Comparison of ENCODE assay signal across 24 cellular contexts in genomic region chr11:2744166-2744565, GRCh38. TPM values are rescaled to one million over a fixed set of nuclear protein-coding genes. Genes with fewer than 3 reads are reported as not detected.
DNase-seq lines count a peak whose midpoint lies in the region; ATAC-seq and TF ChIP-seq lines count a peak whose summit lies in the region.
"Had no signal": no experiment of that assay in that cellular context is flagged by ENCODE, and none has a peak within 500 bp of the region (broad histone marks: within the 10 kb centered on the region; RNA-seq: fewer than 3 reads in every experiment).

No MANE protein-coding gene starts in this region.

- H3K79me1 ChIP-seq in neuronal stem cell (ENCODE audit: low read depth, low read length): no peaks in the 10 kb centered on the region

- no peak for TF ChIP-seq CTCF in RWPE2 (IDR thresholded peaks at IDR 0.05; ENCODE audit: poor library complexity, severe bottlenecking)

- no peaks in the 10 kb centered on the region for H3K27me3 ChIP-seq in RWPE2 (ENCODE audit: insufficient read depth, poor library complexity, severe bottlenecking)
- H3K27me3 ChIP-seq in right cardiac atrium (ENCODE audit: control insufficient read depth, insufficient read depth): no peaks in the 10 kb centered on the region
- peaks cover 0 to 53% (median 0%) of the 10 kb centered on the region in 3 experiments for H3K27me3 ChIP-seq in neuronal stem cell (ENCODE audit: control insufficient read depth in 3 of 3, insufficient read depth in 3 of 3, low read depth in 1 of 3, low read length in 3 of 3)
- H3K27me3 ChIP-seq: ascending aorta, gastrocnemius medialis had no signal

- H2BK15ac ChIP-seq in neuronal stem cell (ENCODE audit: low read length): no peak overlapping the region

- H3K23ac ChIP-seq in neuronal stem cell (ENCODE audit: low read depth, low read length, poor library complexity): no peak overlapping the region

- no peak overlapping the region for H3K9ac ChIP-seq in neuronal stem cell (ENCODE audit: low read depth, low read length, poor library complexity)
- H3K9ac ChIP-seq: KMS-11 had no signal

- H4K91ac ChIP-seq in neuronal stem cell (ENCODE audit: low read depth, low read length, poor library complexity): no peak overlapping the region

- H3K4me3 ChIP-seq in RWPE2 (ENCODE audit: severe bottlenecking): no peak overlapping the region
- no peak overlapping the region for H3K4me3 ChIP-seq in right cardiac atrium (ENCODE audit: low read length)
- no peak overlapping the region for H3K4me3 ChIP-seq in neuronal stem cell (ENCODE audit: low read length in 2 of 2)
- H3K4me3 ChIP-seq: ascending aorta, gastrocnemius medialis had no signal

- H3K18ac ChIP-seq in neuronal stem cell (ENCODE audit: low read length): no peak overlapping the region

- H3K36me3 ChIP-seq in RWPE2 (ENCODE audit: low read depth) (no peaks in the 10 kb centered on the region), neuronal stem cell (replicated peaks in 1 of 2; ENCODE audit: control insufficient read depth in 2 of 2, insufficient read depth in 2 of 2, low read length in 2 of 2) (no peaks in the 10 kb centered on the region)
- H3K36me3 ChIP-seq: ascending aorta, gastrocnemius medialis had no signal

- H3K4ac ChIP-seq in neuronal stem cell (ENCODE audit: low read length): no peak overlapping the region

- H3K9me3 ChIP-seq in RWPE2 (ENCODE audit: severe bottlenecking) (no peaks in the 10 kb centered on the region), right cardiac atrium (ENCODE audit: control insufficient read depth, low read length) (no peaks in the 10 kb centered on the region), neuronal stem cell (replicated peaks in 1 of 2; ENCODE audit: control insufficient read depth in 2 of 2, insufficient read depth in 1 of 2, low read depth in 1 of 2, low read length in 2 of 2) (no peaks in the 10 kb centered on the region)
- H3K9me3 ChIP-seq: ascending aorta, gastrocnemius medialis had no signal

- ATAC-seq in RWPE2 (ENCODE audit: low read depth): no peak
- ATAC-seq in right cardiac atrium: no peak
- no peak for ATAC-seq in sciatic nerve
- ATAC-seq in HG02763 (IDR thresholded peaks at IDR 0.05; ENCODE audit: unreplicated experiment): no peak
- ATAC-seq: gastrocnemius medialis; left lobe of liver; naive thymus-derived CD4-positive, alpha-beta T cell; stimulated activated memory B cell treated with anti-CD40 and anti-IgM and Interleukin-4, amounts not matched to agents 10 μg/mL and 1 μg/mL and 100 μg/mL, for 72 hours had no signal

- no peak overlapping the region for H2AK5ac ChIP-seq in neuronal stem cell (ENCODE audit: low read depth, low read length)

- H3K4me1 ChIP-seq in RWPE2 (ENCODE audit: insufficient read depth, poor library complexity, severe bottlenecking): peaks cover 5% of the 10 kb centered on the region
- no peaks in the 10 kb centered on the region for H3K4me1 ChIP-seq in right cardiac atrium (ENCODE audit: control insufficient read depth, insufficient read depth, low read length)
- peaks cover 0 to 1% of the 10 kb centered on the region in 2 donors for H3K4me1 ChIP-seq in neuronal stem cell (ENCODE audit: control insufficient read depth in 2 of 2, insufficient read depth in 1 of 2, low read depth in 1 of 2, low read length in 2 of 2)
- H3K4me1 ChIP-seq: ascending aorta, gastrocnemius medialis had no signal

- no peak overlapping the region for H3K4me2 ChIP-seq in neuronal stem cell (ENCODE audit: insufficient read depth, low read length, poor library complexity, severe bottlenecking)
- H3K4me2 ChIP-seq: KMS-11 had no signal

- no peak overlapping the region for H4K8ac ChIP-seq in neuronal stem cell (ENCODE audit: low read depth, low read length)

- peak; percentile 2 for DNase-seq in NCI-H1092 treated with DMSO at 0.1 percent for 48 hours (lab: John Stamatoyannopoulos, UW)
- DNase-seq in NCI-H1092 (lab: John Stamatoyannopoulos, UW): no peak
- DNase-seq in RWPE2 (ENCODE audit: low spot score): peak; percentile 21
- peak in 2 of 3 donors; percentile 2 to 34 for DNase-seq in right cardiac atrium
- peak; percentile 39 for DNase-seq in sciatic nerve (ENCODE audit: low spot score)
- no peak for DNase-seq in NCI-H526 (lab: John Stamatoyannopoulos, UW)
- no peak for DNase-seq in neuronal stem cell (ENCODE audit: low spot score)
- DNase-seq: 8988T; activated CD4-positive, alpha-beta memory T cell treated with anti-CD3 and anti-CD28 coated beads, Interleukin-2, amount 10 ng/mL, durations not matched to agents 7 days and 5 days; activated CD4-positive, CD25-positive, alpha-beta regulatory T cell treated with anti-CD3 and anti-CD28 coated beads, Interleukin-2, amount 50 U/mL, for 72 hours; activated naive CD8-positive, alpha-beta T cell treated with anti-CD3 and anti-CD28 coated beads, Interleukin-2, amount 10 ng/mL, durations not matched to agents 7 days and 5 days; Calu3; gastrocnemius medialis; MM.1S; naive thymus-derived CD4-positive, alpha-beta T cell; NCI-H1436 treated with DMSO at 0.1 percent for 48 hours; NCI-H510A; occipital lobe; stimulated activated CD4-positive, alpha-beta T cell treated with anti-CD3 and anti-CD28 coated beads, Interleukin-4, amount 100 ng/mL, for 24 hours had no signal

- no peak overlapping the region for H2BK12ac ChIP-seq in neuronal stem cell (ENCODE audit: low read length)

- no peak overlapping the region for H2BK5ac ChIP-seq in neuronal stem cell (ENCODE audit: low read length)

- H2BK120ac ChIP-seq in neuronal stem cell (ENCODE audit: low read depth, low read length): no peak overlapping the region

- H3K14ac ChIP-seq in neuronal stem cell (ENCODE audit: low read length): no peak overlapping the region

- intact Hi-C loops in right cardiac atrium (cut with DNase I) (no loop called here), sciatic nerve (cut with DNase I) (no loop called here)

- 93% methylated on average over 9 of the region's 9 CpGs for WGBS in right cardiac atrium
- no CpG with 5 or more reads among the region's 9 CpGs for WGBS in neuronal stem cell (ENCODE audit: extremely low coverage in 2 of 2, insufficient read length in 2 of 2, insufficient replicate concordance in 1 of 2), 2 donors

- H3K27ac ChIP-seq in RWPE2 (ENCODE audit: poor library complexity, severe bottlenecking): no peak overlapping the region
- no peak overlapping the region for H3K27ac ChIP-seq in right cardiac atrium (ENCODE audit: low read length)
- H3K27ac ChIP-seq in neuronal stem cell (replicated peaks; ENCODE audit: low read length): no peak overlapping the region
- H3K27ac ChIP-seq: ascending aorta, gastrocnemius medialis, KMS-11 had no signal

- no peak overlapping the region for H2AFZ ChIP-seq in neuronal stem cell (ENCODE audit: low read length)

RNA-seq across cellular contexts. Expression of gene KCNQ1OT1, which starts 44.4 kb away (rescaled TPM):
- total RNA-seq in right cardiac atrium: under 1 TPM; 0.51 to 0.78 (median 0.55) TPM
- 0.41 TPM for polyA plus RNA-seq in right cardiac atrium
- total RNA-seq in sciatic nerve: 7.2 TPM
- 0.08 TPM for polyA plus RNA-seq in neuronal stem cell (2013, experiment 1 of 2)
- polyA plus RNA-seq in neuronal stem cell (2013, experiment 2 of 2): 0.11 TPM

Comparison
In these comparisons a context has a peak if more than half of its experiments do, and no peak if none do; other contexts are left out.
1. DNase-seq: peak in NCI-H1092 treated with DMSO at 0.1 percent for 48 hours (single experiment), RWPE2 (single experiment), right cardiac atrium (2 of 3) and sciatic nerve (single experiment); none in NCI-H1092 (single experiment), NCI-H526 (0 of 2) and neuronal stem cell (single experiment).